8 cellular contexts compared by ENCODE assay signal in genomic region chr10:13717936-13718772, GRCh38.
DNase-seq lines count a peak whose midpoint lies in the region; ATAC-seq and TF ChIP-seq lines count a peak whose summit lies in the region.

No MANE protein-coding gene starts in this region.

- peak; percentile 62 for ATAC-seq in GM18511 (IDR thresholded peaks at IDR 0.05; ENCODE audit: unreplicated experiment)
- ATAC-seq in right lobe of liver, result peak; percentile 80 to 89 (median 86)
- no peak for ATAC-seq in HG03520 (IDR thresholded peaks at IDR 0.05; ENCODE audit: unreplicated experiment)
- no peak for ATAC-seq in GM18858 (IDR thresholded peaks at IDR 0.05; ENCODE audit: unreplicated experiment)

- no peaks in the 10 kb centered on the region for H3K36me3 ChIP-seq in right lobe of liver

- no peak for TF ChIP-seq CTCF in LNCaP clone FGC (IDR thresholded peaks at IDR 0.05; ENCODE audit: control insufficient read depth, extremely low read depth, insufficient read depth)
- no peak for TF ChIP-seq CTCF in VCaP (conservative IDR thresholded peaks at IDR 0.05)
- TF ChIP-seq CTCF in choroid plexus epithelial cell (conservative IDR thresholded peaks at IDR 0.05; ENCODE audit: low read depth, low read length), result no peak
- no peak for TF ChIP-seq CTCF in right lobe of liver (IDR thresholded peaks at IDR 0.05)

- peaks cover 0 to 7% (median 3%) of the 10 kb centered on the region in 4 donors for H3K4me1 ChIP-seq in right lobe of liver

- 14% methylated on average over 17 of the region's 26 CpGs for WGBS in right lobe of liver (ENCODE audit: insufficient coverage, low coverage, low lambda C conversion rate, missing lambda C conversion rate)

- H3K4me3 ChIP-seq in LNCaP clone FGC (ENCODE audit: low read depth, low read length) (peak overlapping the region; percentile 45), choroid plexus epithelial cell (ENCODE audit: low read depth, low read length) (peak overlapping the region; percentile 43), right lobe of liver (peak overlapping the region; percentile 43 to 61 (median 53))

- no peak for TF ChIP-seq POLR2A in right lobe of liver (IDR thresholded peaks at IDR 0.05)

- H3K27ac ChIP-seq in VCaP, result peak overlapping the region; percentile 99
- peak overlapping the region; percentile 20 to 60 (median 51) for H3K27ac ChIP-seq in right lobe of liver

- no peaks in the 10 kb centered on the region for H3K9me3 ChIP-seq in right lobe of liver

- H3K27me3 ChIP-seq in right lobe of liver, result no peaks in the 10 kb centered on the region

- DNase-seq in LNCaP clone FGC (ENCODE audit: low read depth) (peak; percentile 67), choroid plexus epithelial cell (ENCODE audit: low read depth) (peak; percentile 94), right lobe of liver (peak; percentile 69 to 81 (median 80))
- DNase-seq in stimulated activated CD8-positive, alpha-beta memory T cell treated with anti-CD3 and anti-CD28 coated beads, Interleukin-4, amount 100 ng/mL, for 24 hours (ENCODE audit: low read depth), result peak; percentile 3

- intact Hi-C loops in right lobe of liver (cut with DNase I), result no loop called here

Comparison
In these comparisons a context has a peak if more than half of its experiments do, and no peak if none do; other contexts are left out.
1. ATAC-seq: peak in GM18511 (single experiment) and right lobe of liver (4 of 4); none in HG03520 (single experiment) and GM18858 (single experiment).
2. DNase-seq: peak in every context shown above with its lines; median percentile 94 in choroid plexus epithelial cell; 80 in right lobe of liver; 67 in LNCaP clone FGC; 3 in stimulated activated CD8-positive, alpha-beta memory T cell treated with anti-CD3 and anti-CD28 coated beads, Interleukin-4, amount 100 ng/mL, for 24 hours.
3. Peak in every context shown above with its lines, with median percentiles within 50 percentile points of each other: H3K4me3 ChIP-seq.